15 cellular contexts compared by ENCODE assay signal in genomic region chr10:101550965-101551364, GRCh38. TPM values are rescaled to one million over a fixed set of nuclear protein-coding genes. Genes with fewer than 3 reads are reported as not detected.
DNase-seq lines count a peak whose midpoint lies in the region; ATAC-seq lines count a peak whose summit lies in the region.
"Had no signal": no experiment of that assay in that cellular context is flagged by ENCODE, and none has a peak within 500 bp of the region (broad histone marks: within the 10 kb centered on the region; RNA-seq: fewer than 3 reads in every experiment).

No MANE protein-coding gene starts in this region.

- no peak for DNase-seq in activated T-cell treated with anti-CD3 and anti-CD28 coated beads, Interleukin-2, amount 50 U/mL, for 24 hours
- DNase-seq in activated T-cell treated with anti-CD3 and anti-CD28 coated beads for 4 hours (no peak), immature natural killer cell (no peak)
- DNase-seq in activated naive CD8-positive, alpha-beta T cell treated with anti-CD3 and anti-CD28 coated beads, Interleukin-2, amount 50 U/mL, for 24 hours = no peak
- no peak for DNase-seq in stimulated activated effector memory CD8-positive, alpha-beta T cell treated with anti-CD3 and anti-CD28 coated beads, Interleukin-12 subunit alpha, Interleukin-12 subunit beta, amount 100 ng/mL, for 72 hours (ENCODE audit: low spot score in 2 of 2)
- DNase-seq in stimulated activated CD4-positive, alpha-beta T cell treated with anti-CD3 and anti-CD28 coated beads, Interleukin-4, amount 100 ng/mL, for 4 hours = no peak
- DNase-seq: BE2C; CD4-positive, alpha-beta memory T cell; DMS79; HCEC 1CT; HFFc6 had no signal

- peaks cover 9% of the 10 kb centered on the region for H3K4me1 Mint-ChIP-seq in activated T-cell treated with anti-CD3 and anti-CD28 coated beads, Interleukin-2, amount 50 U/mL, for 24 hours (ENCODE audit: low read depth)
- peaks cover 6% of the 10 kb centered on the region for H3K4me1 Mint-ChIP-seq in activated T-helper 17 cell treated with anti-CD3 and anti-CD28 coated beads, Interleukin-2, amount 50 U/mL, for 72 hours
- no peaks in the 10 kb centered on the region for H3K4me1 Mint-ChIP-seq in activated naive CD8-positive, alpha-beta T cell treated with anti-CD3 and anti-CD28 coated beads, Interleukin-2, amount 50 U/mL, for 24 hours
- H3K4me1 Mint-ChIP-seq in stimulated activated effector memory CD8-positive, alpha-beta T cell treated with anti-CD3 and anti-CD28 coated beads, Interleukin-12 subunit alpha, Interleukin-12 subunit beta, amount 100 ng/mL, for 72 hours = peaks cover 9% of the 10 kb centered on the region
- H3K4me1 Mint-ChIP-seq in immature natural killer cell = no peaks in the 10 kb centered on the region
- H3K4me1 Mint-ChIP-seq: CD4-positive, alpha-beta memory T cell had no signal

- H3K4me3 Mint-ChIP-seq in activated T-cell treated with anti-CD3 and anti-CD28 coated beads, Interleukin-2, amount 50 U/mL, for 24 hours = no peak overlapping the region
- H3K4me3 Mint-ChIP-seq in activated T-helper 17 cell treated with anti-CD3 and anti-CD28 coated beads, Interleukin-2, amount 50 U/mL, for 72 hours = no peak overlapping the region
- no peak overlapping the region for H3K4me3 Mint-ChIP-seq in activated naive CD8-positive, alpha-beta T cell treated with anti-CD3 and anti-CD28 coated beads, Interleukin-2, amount 50 U/mL, for 24 hours
- no peak overlapping the region for H3K4me3 Mint-ChIP-seq in stimulated activated effector memory CD8-positive, alpha-beta T cell treated with anti-CD3 and anti-CD28 coated beads, Interleukin-12 subunit alpha, Interleukin-12 subunit beta, amount 100 ng/mL, for 72 hours
- no peak overlapping the region for H3K4me3 Mint-ChIP-seq in immature natural killer cell
- H3K4me3 Mint-ChIP-seq: CD4-positive, alpha-beta memory T cell; HFFc6 had no signal

- peak; percentile 84 for ATAC-seq in activated T-helper 17 cell treated with anti-CD3 and anti-CD28 coated beads, Interleukin-2, amount 50 U/mL, for 72 hours (replicated peaks)
- ATAC-seq in activated naive CD8-positive, alpha-beta T cell treated with anti-CD3 and anti-CD28 coated beads, Interleukin-2, amount 50 U/mL, for 24 hours = peak; percentile 68
- peak; percentile 95 for ATAC-seq in stimulated activated effector memory CD8-positive, alpha-beta T cell treated with anti-CD3 and anti-CD28 coated beads, Interleukin-12 subunit alpha, Interleukin-12 subunit beta, amount 100 ng/mL, for 72 hours
- no peak for ATAC-seq in GM18511 (IDR thresholded peaks at IDR 0.05; ENCODE audit: unreplicated experiment)
- ATAC-seq: A549, HepG2 had no signal

- H3K9me3 Mint-ChIP-seq in activated T-cell treated with anti-CD3 and anti-CD28 coated beads, Interleukin-2, amount 50 U/mL, for 24 hours = no peaks in the 10 kb centered on the region
- H3K9me3 Mint-ChIP-seq in activated T-helper 17 cell treated with anti-CD3 and anti-CD28 coated beads, Interleukin-2, amount 50 U/mL, for 72 hours = no peaks in the 10 kb centered on the region
- no peaks in the 10 kb centered on the region for H3K9me3 Mint-ChIP-seq in activated naive CD8-positive, alpha-beta T cell treated with anti-CD3 and anti-CD28 coated beads, Interleukin-2, amount 50 U/mL, for 24 hours
- no peaks in the 10 kb centered on the region for H3K9me3 Mint-ChIP-seq in stimulated activated effector memory CD8-positive, alpha-beta T cell treated with anti-CD3 and anti-CD28 coated beads, Interleukin-12 subunit alpha, Interleukin-12 subunit beta, amount 100 ng/mL, for 72 hours
- no peaks in the 10 kb centered on the region for H3K9me3 Mint-ChIP-seq in immature natural killer cell
- H3K9me3 Mint-ChIP-seq: CD4-positive, alpha-beta memory T cell; HFFc6 had no signal

- H3K27me3 Mint-ChIP-seq in activated T-cell treated with anti-CD3 and anti-CD28 coated beads, Interleukin-2, amount 50 U/mL, for 24 hours = no peaks in the 10 kb centered on the region
- H3K27me3 Mint-ChIP-seq in activated T-helper 17 cell treated with anti-CD3 and anti-CD28 coated beads, Interleukin-2, amount 50 U/mL, for 72 hours = no peaks in the 10 kb centered on the region
- H3K27me3 Mint-ChIP-seq in activated naive CD8-positive, alpha-beta T cell treated with anti-CD3 and anti-CD28 coated beads, Interleukin-2, amount 50 U/mL, for 24 hours = no peaks in the 10 kb centered on the region
- peaks cover 0 to 4% (median 0%) of the 10 kb centered on the region in 3 donors for H3K27me3 Mint-ChIP-seq in immature natural killer cell (ENCODE audit: low read depth in 3 of 3)
- H3K27me3 Mint-ChIP-seq: CD4-positive, alpha-beta memory T cell had no signal

- H3K27ac Mint-ChIP-seq in activated T-cell treated with anti-CD3 and anti-CD28 coated beads, Interleukin-2, amount 50 U/mL, for 24 hours = peak overlapping the region; percentile 8
- peak overlapping the region; percentile 64 for H3K27ac Mint-ChIP-seq in activated T-helper 17 cell treated with anti-CD3 and anti-CD28 coated beads, Interleukin-2, amount 50 U/mL, for 72 hours
- peak overlapping the region; percentile 5 for H3K27ac Mint-ChIP-seq in activated naive CD8-positive, alpha-beta T cell treated with anti-CD3 and anti-CD28 coated beads, Interleukin-2, amount 50 U/mL, for 24 hours
- peak overlapping the region; percentile 61 for H3K27ac Mint-ChIP-seq in stimulated activated effector memory CD8-positive, alpha-beta T cell treated with anti-CD3 and anti-CD28 coated beads, Interleukin-12 subunit alpha, Interleukin-12 subunit beta, amount 100 ng/mL, for 72 hours
- H3K27ac Mint-ChIP-seq in immature natural killer cell = no peak overlapping the region
- H3K27ac Mint-ChIP-seq: CD4-positive, alpha-beta memory T cell; HFFc6 had no signal

- H3K36me3 Mint-ChIP-seq in activated T-cell treated with anti-CD3 and anti-CD28 coated beads, Interleukin-2, amount 50 U/mL, for 24 hours (ENCODE audit: low read depth) = peaks cover 35% of the 10 kb centered on the region
- H3K36me3 Mint-ChIP-seq in activated T-helper 17 cell treated with anti-CD3 and anti-CD28 coated beads, Interleukin-2, amount 50 U/mL, for 72 hours (ENCODE audit: low read depth) = peaks cover 47% of the 10 kb centered on the region
- H3K36me3 Mint-ChIP-seq in activated naive CD8-positive, alpha-beta T cell treated with anti-CD3 and anti-CD28 coated beads, Interleukin-2, amount 50 U/mL, for 24 hours (ENCODE audit: low read depth) = peaks cover 3% of the 10 kb centered on the region
- H3K36me3 Mint-ChIP-seq in stimulated activated effector memory CD8-positive, alpha-beta T cell treated with anti-CD3 and anti-CD28 coated beads, Interleukin-12 subunit alpha, Interleukin-12 subunit beta, amount 100 ng/mL, for 72 hours = peaks cover 34% of the 10 kb centered on the region
- H3K36me3 Mint-ChIP-seq in immature natural killer cell = peaks cover 26 to 57% (median 32%) of the 10 kb centered on the region in 3 donors

RNA-seq across cellular contexts. Expression of gene POLL, which starts 37.1 kb away (rescaled TPM):
- total RNA-seq in activated T-helper 17 cell treated with anti-CD3 and anti-CD28 coated beads, Interleukin-2, amount 50 U/mL, for 72 hours = 10 to 100 TPM; 26.3 to 46.8 TPM
- polyA plus RNA-seq in immature natural killer cell = 10 to 100 TPM; 11.7 to 15.5 (median 12.2) TPM

RNA-seq across cellular contexts. Expression of gene DPCD, which starts 37.2 kb away (rescaled TPM):
- total RNA-seq in activated T-helper 17 cell treated with anti-CD3 and anti-CD28 coated beads, Interleukin-2, amount 50 U/mL, for 72 hours = 10 to 100 TPM; 10.6 to 19.2 TPM
- 1 to 10 TPM in 2 of 3 donors, not detected in 1; 2.1 to 2.8 TPM for polyA plus RNA-seq in immature natural killer cell

Comparison
In these comparisons a context has a peak if more than half of its experiments do, and no peak if none do; other contexts are left out.
1. H3K27ac Mint-ChIP-seq: peak in activated T-cell treated with anti-CD3 and anti-CD28 coated beads, Interleukin-2, amount 50 U/mL, for 24 hours (single experiment), activated T-helper 17 cell treated with anti-CD3 and anti-CD28 coated beads, Interleukin-2, amount 50 U/mL, for 72 hours (single experiment), activated naive CD8-positive, alpha-beta T cell treated with anti-CD3 and anti-CD28 coated beads, Interleukin-2, amount 50 U/mL, for 24 hours (single experiment) and stimulated activated effector memory CD8-positive, alpha-beta T cell treated with anti-CD3 and anti-CD28 coated beads, Interleukin-12 subunit alpha, Interleukin-12 subunit beta, amount 100 ng/mL, for 72 hours (single experiment); none in immature natural killer cell (0 of 6).